Comparison of ENCODE assay signal across 8 cellular contexts in genomic region chr2:157468931-157469708, GRCh38. TPM values are rescaled to one million over a fixed set of nuclear protein-coding genes. Genes with fewer than 3 reads are reported as not detected.
A peak's percentile ranks its signal among the peaks of the same experiment; 100 is the strongest.
DNase-seq lines count a peak whose midpoint lies in the region; ATAC-seq, FAIRE-seq and TF ChIP-seq lines count a peak whose summit lies in the region.

No MANE protein-coding gene starts in this region.

- intact Hi-C loops in GM12878 (cut with micrococcal nuclease; ENCODE audit: unreplicated experiment) (loop anchor here (1.0 to 2.0 kb wide), 3 partner anchors 28 to 64 kb away; no protein-coding TSS in a partner anchor), pancreas (cut with DNase I) (no loop called here), posterior vena cava (cut with DNase I) (no loop called here)

- TF ChIP-seq EP300 in GM12878 (IDR thresholded peaks at IDR 0.05; ENCODE audit: borderline replicate concordance in 1 of 2, control insufficient read depth in 1 of 2, low read depth in 2 of 2, low read length in 2 of 2): peak; percentile 100

- H3K36me3 ChIP-seq in Karpas-422 (ENCODE audit: insufficient read depth, low read length) (no peaks in the 10 kb centered on the region), GM12878 (ENCODE audit: control insufficient read depth in 2 of 2, insufficient read depth in 2 of 2, low read length in 1 of 2) (no peaks in the 10 kb centered on the region), pancreas (no peaks in the 10 kb centered on the region)

- FAIRE-seq in GM12878 (lab: Jason Lieb, UNC) (peak; percentile 23), pancreas (lab: Jason Lieb, UNC) (no peak)

- in situ Hi-C loops in GM12878 (cut with MboI): no loop called here

- H3K9ac ChIP-seq in Karpas-422 (ENCODE audit: low read length): peak overlapping the region; percentile 66
- H3K9ac ChIP-seq in GM12878 (ENCODE audit: control insufficient read depth, insufficient read depth, low read length): peak overlapping the region; percentile 72

- ATAC-seq in GM18499 (IDR thresholded peaks at IDR 0.05; ENCODE audit: insufficient read depth, unreplicated experiment): peak; percentile 81
- peak; percentile 88 for ATAC-seq in GM21723 (IDR thresholded peaks at IDR 0.05; ENCODE audit: unreplicated experiment)
- ATAC-seq in GM12878: peak; percentile 78
- ATAC-seq in pancreas: peak in 3 of 4 donors; percentile 39 to 79 (median 76)

- H3K4me2 ChIP-seq in Karpas-422 (ENCODE audit: low read depth, low read length, poor library complexity, severe bottlenecking) (peak overlapping the region; percentile 84), GM12878 (ENCODE audit: control insufficient read depth, insufficient read depth) (peak overlapping the region; percentile 80)

- no peaks in the 10 kb centered on the region for H3K27me3 ChIP-seq in Karpas-422 (ENCODE audit: low read length)
- no peaks in the 10 kb centered on the region for H3K27me3 ChIP-seq in GM12878 (replicated peaks in 1 of 2; ENCODE audit: control insufficient read depth in 2 of 2, insufficient read depth in 2 of 2, low read length in 1 of 2)
- no peaks in the 10 kb centered on the region for H3K27me3 ChIP-seq in pancreas

- BruUV-seq in GM12878 (replicated peaks; lab: Mats Ljungman, UMichigan): TSS peak; percentile 78

- 1% methylated on average over 8 of the region's 8 CpGs for WGBS in GM12878 (ENCODE audit: insufficient coverage, insufficient replicate concordance, low lambda C conversion rate, missing lambda C conversion rate)
- 52 to 56% methylated on average over 8 of the region's 8 CpGs for WGBS in pancreas, 2 donors

- peak; percentile 22; the same call in 1 of the 2 replicates for TF ChIP-seq RAD21 in GM12878 (IDR thresholded peaks at IDR 0.05; ENCODE audit: insufficient read depth, low read depth, low read length)

- TF ChIP-seq POLR2A in GM12878 (IDR thresholded peaks at IDR 0.05; ENCODE audit: low read depth, low read length): no peak

- TF ChIP-seq CTCF in GM12878 (IDR thresholded peaks at IDR 0.05 in 2 of 3, conservative IDR thresholded peaks at IDR 0.05 in 1 of 3; ENCODE audit: control insufficient read depth in 2 of 3, extremely low read depth in 1 of 3, insufficient read depth in 1 of 3, low read depth in 3 of 3, low read length in 3 of 3) (no peak), pancreas (IDR thresholded peaks at IDR 0.05) (no peak)

- CTCF ChIA-PET in GM12878 (lab: Yijun Ruan, JAX): interaction anchor here (0.6 to 7.2 kb wide), 11 partner anchors 9 to 233 kb away, joined by 3 to 70 read pairs (median 8); partner anchors contain the start of gene CYTIP

- H3K9me2 ChIP-seq in Karpas-422 (replicated peaks; ENCODE audit: insufficient read depth, low read length): no peaks in the 10 kb centered on the region

- no peaks in the 10 kb centered on the region for H3K79me2 ChIP-seq in Karpas-422 (ENCODE audit: low read length)
- H3K79me2 ChIP-seq in GM12878 (ENCODE audit: control insufficient read depth, insufficient read depth, low read length): peaks cover 17% of the 10 kb centered on the region

- H2AFZ ChIP-seq in Karpas-422 (ENCODE audit: low read length) (peak overlapping the region; percentile 59), GM12878 (ENCODE audit: control insufficient read depth, low read depth, low read length) (peak overlapping the region; percentile 24)

- SMC1A ChIA-PET in GM12878 (lab: Charles Lee; ENCODE audit: uncharacterized antibody, unreplicated experiment): interaction anchor here (1.1 to 7.0 kb wide), 16 partner anchors 11 to 164 kb away, joined by 3 to 119 read pairs (median 9); partner anchors contain the start of gene CYTIP

- H3K4me1 ChIP-seq in Karpas-422 (ENCODE audit: low read length) (peaks cover 47% of the 10 kb centered on the region), GM12878 (ENCODE audit: control insufficient read depth, insufficient read depth, low read length) (peaks cover 38% of the 10 kb centered on the region), pancreas (peaks cover 0 to 7% (median 7%) of the 10 kb centered on the region in 3 donors)

- H3K27ac ChIP-seq in Karpas-422 (ENCODE audit: low read length) (peak overlapping the region; percentile 97), GM12878 (ENCODE audit: control insufficient read depth, insufficient read depth) (peak overlapping the region; percentile 98), pancreas (peak overlapping the region in 2 of 4 donors; percentile 53 to 78)

- POLR2A ChIA-PET in GM12878 (lab: Charles Lee): interaction anchor here (0.7 to 6.9 kb wide), 9 partner anchors 11 to 57 kb away, joined by 3 to 90 read pairs (median 4); partner anchors contain the start of gene CYTIP

- H4K20me1 ChIP-seq in Karpas-422 (ENCODE audit: insufficient read depth, low read depth, low read length): no peaks in the 10 kb centered on the region
- no peaks in the 10 kb centered on the region for H4K20me1 ChIP-seq in GM12878 (ENCODE audit: control insufficient read depth, insufficient read depth)

- H3K4me3 ChIP-seq in Karpas-422 (ENCODE audit: low read length) (peak overlapping the region; percentile 61), GM12878 (peak overlapping the region; percentile 46; the same call in 1 of the 2 replicates), pancreas (no peak overlapping the region)

- RAD21 ChIA-PET in GM12878 (lab: Charles Lee; ENCODE audit: unreplicated experiment): interaction anchor here (1.6 to 6.0 kb wide), 12 partner anchors 11 to 167 kb away, joined by 5 to 125 read pairs (median 8); partner anchors contain the start of gene CYTIP

- no peaks in the 10 kb centered on the region for H3K9me3 ChIP-seq in Karpas-422 (ENCODE audit: low read length)
- H3K9me3 ChIP-seq in GM12878 (replicated peaks; ENCODE audit: control insufficient read depth, insufficient read depth, low read length): no peaks in the 10 kb centered on the region; the same call in 1 of the 3 replicates
- H3K9me3 ChIP-seq in pancreas: no peaks in the 10 kb centered on the region

- peak; percentile 91 for DNase-seq in Karpas-422
- peak; percentile 95 for DNase-seq in GM12878 (ENCODE audit: low read depth, low spot score)
- no peak for DNase-seq in pancreas
- DNase-seq in NCI-H2196 (lab: John Stamatoyannopoulos, UW; ENCODE audit: unreplicated experiment): no peak
- DNase-seq in mucosa of gallbladder (ENCODE audit: low spot score): no peak
- no peak for DNase-seq in posterior vena cava (ENCODE audit: low spot score)

TF ChIP-seq in GM12878, 131 proteins besides CTCF, POLR2A, EP300 and RAD21 (continues in another document):
- no peak for TF ChIP-seq EZH2 (IDR thresholded peaks at IDR 0.05; ENCODE audit: borderline replicate concordance, control insufficient read depth, low read depth, low read length)
- TF ChIP-seq CHD4 (IDR thresholded peaks at IDR 0.05): no peak
- TF ChIP-seq MEF2B (IDR thresholded peaks at IDR 0.05; ENCODE audit: partially characterized antibody, poor library complexity, severe bottlenecking): peak; percentile 88
- TF ChIP-seq ZBED1 (IDR thresholded peaks at IDR 0.05; ENCODE audit: borderline replicate concordance): peak; percentile 89
- no peak for TF ChIP-seq ZBTB11 (CRISPR knock-in tag; IDR thresholded peaks at IDR 0.05)
- peak; percentile 86; the same call in 1 of the 2 replicates for TF ChIP-seq TCF3 (IDR thresholded peaks at IDR 0.05; ENCODE audit: borderline replicate concordance, insufficient read depth, low read depth, low read length)
- TF ChIP-seq CREM (IDR thresholded peaks at IDR 0.05; ENCODE audit: low read depth): peak; percentile 96
- peak; percentile 91 to 93 for TF ChIP-seq IKZF2 (IDR thresholded peaks at IDR 0.05)

RNA-seq across cellular contexts. Expression of gene CYTIP, which starts 25.2 kb away (rescaled TPM):
- 72.2 and 97.7 TPM in 2 replicates for total RNA-seq in Karpas-422 (2014; rRNA removed; shearing (Covaris generic); ENCODE audit: low replicate concordance)
- 245 and 264 TPM in 2 replicates for total RNA-seq in GM12878 (2013; cell fraction: nucleolus; rRNA removed)
- total RNA-seq in GM12878 (2014; rRNA removed): 73.6 and 74.4 TPM in 2 replicates
- total RNA-seq in GM12878 (2014; rRNA removed; fragmentation: Illumina TruSeq; extraction: Trizol): 94.2 and 97.1 TPM in 2 replicates
- total RNA-seq in GM12878 (2021): 63.7 and 64.9 TPM in 2 replicates
- 86.9 TPM for polyA plus RNA-seq in GM12878 (2011; ENCODE audit: low read depth)
- polyA plus RNA-seq in GM12878 (2011; rRNA removed): 178 and 213 TPM in 2 replicates
- 88.3 and 124 TPM in 2 replicates for polyA plus RNA-seq in GM12878 (2011; cell fraction: cytosol; rRNA removed)
- 57.7 and 73.8 TPM in 2 replicates for polyA plus RNA-seq in GM12878 (2011; cell fraction: nucleus; rRNA removed)
- 92.3 and 147 TPM in 2 replicates for polyA plus RNA-seq in GM12878 (2012)
- polyA plus RNA-seq in GM12878 (2014; fragmentation: Illumina TruSeq; extraction: Trizol): 71.4 and 99.2 TPM in 2 replicates
- polyA plus RNA-seq in GM12878 (2014; fragmentation: Nextera tagmentation; extraction: Ambion mirVana): 10 to 100 TPM; 71.6 to 75.4 TPM
- 51.2 and 55.1 TPM in 2 replicates for polyA plus RNA-seq in GM12878 (2014; rRNA removed)
- 10 to 100 TPM; 73.2 to 76.5 TPM for polyA plus RNA-seq in GM12878 (2016; fragmentation: Nextera tagmentation; extraction: Ambion mirVana)
- polyA minus RNA-seq in GM12878 (2011; rRNA and poly(A)+ RNA removed): 173 and 213 TPM in 2 replicates
- 103 TPM in 2 replicates for polyA minus RNA-seq in GM12878 (2011; cell fraction: cytosol; rRNA and poly(A)+ RNA removed)
- 449 and 546 TPM in 2 replicates for polyA minus RNA-seq in GM12878 (2011; cell fraction: nucleus; rRNA and poly(A)+ RNA removed)
- total RNA-seq in pancreas: 1 to 10 TPM; 1.2 to 6.4 (median 4.1) TPM
- polyA plus RNA-seq in pancreas: under 1 TPM; 0.47 to 0.68 TPM
- 10.7 TPM for total RNA-seq in mucosa of gallbladder
- 1 to 10 TPM; 6.3 to 6.8 TPM for total RNA-seq in posterior vena cava

Comparison
In these comparisons a context has a peak if more than half of its experiments do, and no peak if none do; other contexts are left out.
1. DNase-seq: peak in Karpas-422 (single experiment) and GM12878 (single experiment); none in pancreas (0 of 6), NCI-H2196 (single experiment), mucosa of gallbladder (single experiment) and posterior vena cava (single experiment).
2. H3K4me3 ChIP-seq: peak in Karpas-422 (single experiment) and GM12878 (single experiment); none in pancreas (0 of 4).
3. Peak in every context shown above with its lines, with median percentiles within 50 percentile points of each other: ATAC-seq.